Comparison of ENCODE assay signal across 9 cellular contexts in genomic region chr2:85396531-85397470, GRCh38. TPM values are rescaled to one million over a fixed set of nuclear protein-coding genes. Genes with fewer than 3 reads are reported as not detected.
A peak's percentile ranks its signal among the peaks of the same experiment; 100 is the strongest.
DNase-seq lines count a peak whose midpoint lies in the region; ATAC-seq and TF ChIP-seq lines count a peak whose summit lies in the region.
"Had no signal": no experiment of that assay in that cellular context is flagged by ENCODE, and none has a peak within 500 bp of the region (broad histone marks: within the 10 kb centered on the region; RNA-seq: fewer than 3 reads in every experiment).

No MANE protein-coding gene starts in this region.

- TF ChIP-seq POLR2A in sigmoid colon (IDR thresholded peaks at IDR 0.05) = no peak

- H3K27ac ChIP-seq in sigmoid colon = peak overlapping the region; percentile 62 to 75 (median 72)

- peaks cover 0 to 27% (median 17%) of the 10 kb centered on the region in 4 donors for H3K4me1 ChIP-seq in sigmoid colon

- peak overlapping the region in 3 of 4 donors; percentile 1 to 20 (median 8) for H3K4me3 ChIP-seq in sigmoid colon

- H3K27me3 ChIP-seq in sigmoid colon = no peaks in the 10 kb centered on the region

- peaks cover 0 to 17% (median 0%) of the 10 kb centered on the region in 4 donors for H3K36me3 ChIP-seq in sigmoid colon

- 58 to 68% methylated on average over 5 of the region's 5 CpGs for WGBS in sigmoid colon, 2 donors

- ATAC-seq in esophagus mucosa = peak; percentile 68
- no peak for ATAC-seq in GM21360 (IDR thresholded peaks at IDR 0.05; ENCODE audit: unreplicated experiment)
- no peak for ATAC-seq in GM19351 (IDR thresholded peaks at IDR 0.05; ENCODE audit: unreplicated experiment)

- TF ChIP-seq CTCF in sigmoid colon (IDR thresholded peaks at IDR 0.05) = no peak

- no peaks in the 10 kb centered on the region for H3K9me3 ChIP-seq in sigmoid colon

- intact Hi-C loops in sigmoid colon (cut with DNase I) = no loop called here

- no peak for TF ChIP-seq EP300 in sigmoid colon (IDR thresholded peaks at IDR 0.05)

- in situ Hi-C loops in G401 (cut with HindIII; ENCODE audit: low sequenced_read_pairs) = no loop called here

- DNase-seq in DMS53 treated with DMSO at 0.1 percent for 48 hours (lab: John Stamatoyannopoulos, UW; ENCODE audit: unreplicated experiment) (peak; percentile 49), OCI-M1 (lab: John Stamatoyannopoulos, UW) (peak; percentile 4), sigmoid colon (peak; percentile 73), G401 (ENCODE audit: low spot score) (no peak)
- no peak for DNase-seq in activated CD4-positive, CD25-positive, alpha-beta regulatory T cell treated with anti-CD3 and anti-CD28 coated beads, Interleukin-2, amount 50 U/mL, for 72 hours
- DNase-seq: effector memory CD4-positive, alpha-beta T cell had no signal

RNA-seq across cellular contexts. Expression of gene CAPG, which starts 13.4 kb away (rescaled TPM):
- total RNA-seq in esophagus mucosa (295 TPM), sigmoid colon (10 to 100 TPM; 20.9 to 33.0 (median 30.1) TPM)
- polyA plus RNA-seq in sigmoid colon = 100 to 1,000 TPM; 112 to 230 (median 150) TPM
- 1.0 and 5.3 TPM in 2 replicates for total RNA-seq in G401 (2014; rRNA removed; shearing (Covaris generic))

RNA-seq across cellular contexts. Expression of gene SH2D6, which starts 21.7 kb away (rescaled TPM):
- total RNA-seq in esophagus mucosa (0.12 TPM), sigmoid colon (not detected)
- 10 to 100 TPM in 2 of 3 donors, 1 to 10 TPM in 1; 2.8 to 14.6 (median 11.4) TPM for polyA plus RNA-seq in sigmoid colon
- total RNA-seq in G401 (2014; rRNA removed; shearing (Covaris generic)) = not detected in 2 replicates

RNA-seq across cellular contexts. Expression of gene ELMOD3, which starts 42.2 kb away (rescaled TPM):
- total RNA-seq in esophagus mucosa (8.1 TPM), sigmoid colon (10 to 100 TPM; 16.7 to 26.3 (median 22.9) TPM)
- 10 to 100 TPM; 11.6 to 22.7 (median 12.0) TPM for polyA plus RNA-seq in sigmoid colon
- total RNA-seq in G401 (2014; rRNA removed; shearing (Covaris generic)) = 11.0 and 11.2 TPM in 2 replicates

RNA-seq across cellular contexts. Expression of gene RETSAT, which starts 42.5 kb away (rescaled TPM):
- 77.9 TPM for total RNA-seq in esophagus mucosa
- 10 to 100 TPM; 26.5 to 54.6 (median 42.1) TPM for total RNA-seq in sigmoid colon
- 100 to 1,000 TPM in 1 of 3 donors, 10 to 100 TPM in 2; 33.6 to 112 (median 36.5) TPM for polyA plus RNA-seq in sigmoid colon
- 32.1 and 39.6 TPM in 2 replicates for total RNA-seq in G401 (2014; rRNA removed; shearing (Covaris generic))

Comparison
In these comparisons a context has a peak if more than half of its experiments do, and no peak if none do; other contexts are left out.
1. DNase-seq: peak in DMS53 treated with DMSO at 0.1 percent for 48 hours (single experiment), OCI-M1 (single experiment) and sigmoid colon (single experiment); none in G401 (single experiment) and activated CD4-positive, CD25-positive, alpha-beta regulatory T cell treated with anti-CD3 and anti-CD28 coated beads, Interleukin-2, amount 50 U/mL, for 72 hours (single experiment).